ENCODE assay signal across 1 cellular context in genomic region chr9:134004131-134004873, GRCh38.
A peak's percentile ranks its signal among the peaks of the same experiment; 100 is the strongest.
TF ChIP-seq lines count a peak whose summit lies in the region.

No MANE protein-coding gene starts in this region.

TF ChIP-seq in HepG2, 621 proteins besides CTCF, POLR2A, EP300 and RAD21 (continues in another document):
- TF ChIP-seq PPARG (CRISPR knock-in tag; conservative IDR thresholded peaks at IDR 0.05) (peak; percentile 90), ZFX (CRISPR knock-in tag; IDR thresholded peaks at IDR 0.05; ENCODE audit: low read depth) (0 out of 2 replicates have a peak, but pooled peaks have one; percentile 22), MBD4 (IDR thresholded peaks at IDR 0.05; ENCODE audit: borderline replicate concordance, low read length) (no peak), SAP130 (CRISPR knock-in tag; IDR thresholded peaks at IDR 0.05; ENCODE audit: low read depth) (peak; percentile 54), SP5 (CRISPR knock-in tag; IDR thresholded peaks at IDR 0.05; ENCODE audit: borderline replicate concordance, low read depth) (0 out of 2 replicates have a peak, but pooled peaks have one; percentile 34), HDAC1 (CRISPR knock-in tag; IDR thresholded peaks at IDR 0.05) (peak; percentile 26; the same call in 1 of the 2 replicates), RBAK (CRISPR knock-in tag; IDR thresholded peaks at IDR 0.05) (no peak), GABPB1 (CRISPR knock-in tag; IDR thresholded peaks at IDR 0.05) (peak; percentile 39; the same call in 1 of the 2 replicates), MED8 (CRISPR knock-in tag; IDR thresholded peaks at IDR 0.05; ENCODE audit: insufficient replicate concordance) (no peak), ZNF768 (CRISPR knock-in tag; IDR thresholded peaks at IDR 0.05) (no peak), TFAP4 (IDR thresholded peaks at IDR 0.05; ENCODE audit: borderline replicate concordance, low read depth) (peak; percentile 85; the same call in 1 of the 2 replicates), ZNF3 (CRISPR knock-in tag; IDR thresholded peaks at IDR 0.05) (no peak), ZNF687 (CRISPR knock-in tag; IDR thresholded peaks at IDR 0.05) (peak; percentile 66), TBX2 (CRISPR knock-in tag; IDR thresholded peaks at IDR 0.05; ENCODE audit: borderline replicate concordance) (peak; percentile 23; the same call in 1 of the 2 replicates), ZHX1 (CRISPR knock-in tag; IDR thresholded peaks at IDR 0.05; ENCODE audit: low read depth) (no peak), EED (CRISPR knock-in tag; IDR thresholded peaks at IDR 0.05) (no peak), SOX6 (IDR thresholded peaks at IDR 0.05) (no peak), SOX6 (CRISPR knock-in tag; IDR thresholded peaks at IDR 0.05) (0 out of 2 replicates have a peak, but pooled peaks have one; percentile 7), PRPF4 (IDR thresholded peaks at IDR 0.05; ENCODE audit: low read depth, low read length, poor library complexity, severe bottlenecking) (no peak), RXRB (CRISPR knock-in tag; IDR thresholded peaks at IDR 0.05; ENCODE audit: borderline replicate concordance) (peak; percentile 23; the same call in 1 of the 2 replicates), SALL1 (CRISPR knock-in tag; IDR thresholded peaks at IDR 0.05) (0 out of 2 replicates have a peak, but pooled peaks have one; percentile 20), ZNF224 (CRISPR knock-in tag; IDR thresholded peaks at IDR 0.05) (0 out of 2 replicates have a peak, but pooled peaks have one; percentile 37), FOXC1 (CRISPR knock-in tag; IDR thresholded peaks at IDR 0.05; ENCODE audit: borderline replicate concordance) (peak; percentile 57; the same call in 1 of the 2 replicates), ARNTL (CRISPR knock-in tag; IDR thresholded peaks at IDR 0.05) (peak; percentile 45; the same call in 1 of the 2 replicates), ZNF709 (CRISPR knock-in tag; IDR thresholded peaks at IDR 0.05) (no peak)
- TF ChIP-seq, protein P1, sequence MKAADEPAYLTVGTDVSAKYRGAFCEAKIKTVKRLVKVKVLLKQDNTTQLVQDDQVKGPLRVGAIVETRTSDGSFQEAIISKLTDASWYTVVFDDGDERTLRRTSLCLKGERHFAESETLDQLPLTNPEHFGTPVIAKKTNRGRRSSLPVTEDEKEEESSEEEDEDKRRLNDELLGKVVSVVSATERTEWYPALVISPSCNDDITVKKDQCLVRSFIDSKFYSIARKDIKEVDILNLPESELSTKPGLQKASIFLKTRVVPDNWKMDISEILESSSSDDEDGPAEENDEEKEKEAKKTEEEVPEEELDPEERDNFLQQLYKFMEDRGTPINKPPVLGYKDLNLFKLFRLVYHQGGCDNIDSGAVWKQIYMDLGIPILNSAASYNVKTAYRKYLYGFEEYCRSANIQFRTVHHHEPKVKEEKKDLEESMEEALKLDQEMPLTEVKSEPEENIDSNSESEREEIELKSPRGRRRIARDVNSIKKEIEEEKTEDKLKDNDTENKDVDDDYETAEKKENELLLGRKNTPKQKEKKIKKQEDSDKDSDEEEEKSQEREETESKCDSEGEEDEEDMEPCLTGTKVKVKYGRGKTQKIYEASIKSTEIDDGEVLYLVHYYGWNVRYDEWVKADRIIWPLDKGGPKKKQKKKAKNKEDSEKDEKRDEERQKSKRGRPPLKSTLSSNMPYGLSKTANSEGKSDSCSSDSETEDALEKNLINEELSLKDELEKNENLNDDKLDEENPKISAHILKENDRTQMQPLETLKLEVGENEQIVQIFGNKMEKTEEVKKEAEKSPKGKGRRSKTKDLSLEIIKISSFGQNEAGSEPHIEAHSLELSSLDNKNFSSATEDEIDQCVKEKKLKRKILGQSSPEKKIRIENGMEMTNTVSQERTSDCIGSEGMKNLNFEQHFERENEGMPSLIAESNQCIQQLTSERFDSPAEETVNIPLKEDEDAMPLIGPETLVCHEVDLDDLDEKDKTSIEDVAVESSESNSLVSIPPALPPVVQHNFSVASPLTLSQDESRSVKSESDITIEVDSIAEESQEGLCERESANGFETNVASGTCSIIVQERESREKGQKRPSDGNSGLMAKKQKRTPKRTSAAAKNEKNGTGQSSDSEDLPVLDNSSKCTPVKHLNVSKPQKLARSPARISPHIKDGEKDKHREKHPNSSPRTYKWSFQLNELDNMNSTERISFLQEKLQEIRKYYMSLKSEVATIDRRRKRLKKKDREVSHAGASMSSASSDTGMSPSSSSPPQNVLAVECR (CRISPR knock-in tag; IDR thresholded peaks at IDR 0.05; ENCODE audit: borderline replicate concordance) = peak; percentile 65; the same call in 1 of the 2 replicates
- TF ChIP-seq, protein P2, sequence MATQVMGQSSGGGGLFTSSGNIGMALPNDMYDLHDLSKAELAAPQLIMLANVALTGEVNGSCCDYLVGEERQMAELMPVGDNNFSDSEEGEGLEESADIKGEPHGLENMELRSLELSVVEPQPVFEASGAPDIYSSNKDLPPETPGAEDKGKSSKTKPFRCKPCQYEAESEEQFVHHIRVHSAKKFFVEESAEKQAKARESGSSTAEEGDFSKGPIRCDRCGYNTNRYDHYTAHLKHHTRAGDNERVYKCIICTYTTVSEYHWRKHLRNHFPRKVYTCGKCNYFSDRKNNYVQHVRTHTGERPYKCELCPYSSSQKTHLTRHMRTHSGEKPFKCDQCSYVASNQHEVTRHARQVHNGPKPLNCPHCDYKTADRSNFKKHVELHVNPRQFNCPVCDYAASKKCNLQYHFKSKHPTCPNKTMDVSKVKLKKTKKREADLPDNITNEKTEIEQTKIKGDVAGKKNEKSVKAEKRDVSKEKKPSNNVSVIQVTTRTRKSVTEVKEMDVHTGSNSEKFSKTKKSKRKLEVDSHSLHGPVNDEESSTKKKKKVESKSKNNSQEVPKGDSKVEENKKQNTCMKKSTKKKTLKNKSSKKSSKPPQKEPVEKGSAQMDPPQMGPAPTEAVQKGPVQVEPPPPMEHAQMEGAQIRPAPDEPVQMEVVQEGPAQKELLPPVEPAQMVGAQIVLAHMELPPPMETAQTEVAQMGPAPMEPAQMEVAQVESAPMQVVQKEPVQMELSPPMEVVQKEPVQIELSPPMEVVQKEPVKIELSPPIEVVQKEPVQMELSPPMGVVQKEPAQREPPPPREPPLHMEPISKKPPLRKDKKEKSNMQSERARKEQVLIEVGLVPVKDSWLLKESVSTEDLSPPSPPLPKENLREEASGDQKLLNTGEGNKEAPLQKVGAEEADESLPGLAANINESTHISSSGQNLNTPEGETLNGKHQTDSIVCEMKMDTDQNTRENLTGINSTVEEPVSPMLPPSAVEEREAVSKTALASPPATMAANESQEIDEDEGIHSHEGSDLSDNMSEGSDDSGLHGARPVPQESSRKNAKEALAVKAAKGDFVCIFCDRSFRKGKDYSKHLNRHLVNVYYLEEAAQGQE (IDR thresholded peaks at IDR 0.05; ENCODE audit: borderline replicate concordance in 1 of 2, low read depth in 1 of 2, low read length in 2 of 2) = peak; percentile 30 to 82
- TF ChIP-seq, protein P3, sequence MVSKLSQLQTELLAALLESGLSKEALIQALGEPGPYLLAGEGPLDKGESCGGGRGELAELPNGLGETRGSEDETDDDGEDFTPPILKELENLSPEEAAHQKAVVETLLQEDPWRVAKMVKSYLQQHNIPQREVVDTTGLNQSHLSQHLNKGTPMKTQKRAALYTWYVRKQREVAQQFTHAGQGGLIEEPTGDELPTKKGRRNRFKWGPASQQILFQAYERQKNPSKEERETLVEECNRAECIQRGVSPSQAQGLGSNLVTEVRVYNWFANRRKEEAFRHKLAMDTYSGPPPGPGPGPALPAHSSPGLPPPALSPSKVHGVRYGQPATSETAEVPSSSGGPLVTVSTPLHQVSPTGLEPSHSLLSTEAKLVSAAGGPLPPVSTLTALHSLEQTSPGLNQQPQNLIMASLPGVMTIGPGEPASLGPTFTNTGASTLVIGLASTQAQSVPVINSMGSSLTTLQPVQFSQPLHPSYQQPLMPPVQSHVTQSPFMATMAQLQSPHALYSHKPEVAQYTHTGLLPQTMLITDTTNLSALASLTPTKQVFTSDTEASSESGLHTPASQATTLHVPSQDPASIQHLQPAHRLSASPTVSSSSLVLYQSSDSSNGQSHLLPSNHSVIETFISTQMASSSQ (IDR thresholded peaks at IDR 0.05; ENCODE audit: low read depth) = no peak
- TF ChIP-seq, protein P3 (CRISPR knock-in tag; IDR thresholded peaks at IDR 0.05; ENCODE audit: borderline replicate concordance) = no peak
- TF ChIP-seq, protein P4, sequence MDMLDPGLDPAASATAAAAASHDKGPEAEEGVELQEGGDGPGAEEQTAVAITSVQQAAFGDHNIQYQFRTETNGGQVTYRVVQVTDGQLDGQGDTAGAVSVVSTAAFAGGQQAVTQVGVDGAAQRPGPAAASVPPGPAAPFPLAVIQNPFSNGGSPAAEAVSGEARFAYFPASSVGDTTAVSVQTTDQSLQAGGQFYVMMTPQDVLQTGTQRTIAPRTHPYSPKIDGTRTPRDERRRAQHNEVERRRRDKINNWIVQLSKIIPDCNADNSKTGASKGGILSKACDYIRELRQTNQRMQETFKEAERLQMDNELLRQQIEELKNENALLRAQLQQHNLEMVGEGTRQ (IDR thresholded peaks at IDR 0.05; ENCODE audit: low read depth, low read length) = peak; percentile 61
- TF ChIP-seq, protein P4 (CRISPR knock-in tag; IDR thresholded peaks at IDR 0.05; ENCODE audit: borderline replicate concordance) = peak; percentile 91; the same call in 1 of the 2 replicates
